ENCODE assay signal across 23 cellular contexts in the genomic region with DNA sequence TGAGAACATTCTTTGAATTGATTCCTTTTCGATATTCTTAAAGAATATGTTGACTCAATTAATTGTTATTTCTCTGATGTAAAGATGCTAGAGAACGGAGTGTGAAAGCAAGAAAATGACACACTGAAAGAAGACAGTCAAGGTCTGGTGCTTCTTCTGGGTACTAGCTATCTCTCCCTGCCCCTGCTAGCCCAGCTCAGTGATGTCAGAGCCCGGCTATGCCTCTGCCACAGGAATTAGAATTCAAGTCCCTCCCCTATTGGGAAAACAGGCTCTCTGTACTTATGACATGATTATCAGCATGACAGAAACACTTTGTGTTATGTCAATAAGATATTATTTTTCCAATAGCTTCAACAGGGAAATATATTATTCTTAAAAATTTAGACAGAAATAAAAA.
"Had no signal": no experiment of that assay in that cellular context is flagged by ENCODE, and none has a peak within 500 bp of the region (broad histone marks: within the 10 kb centered on the region; RNA-seq: fewer than 3 reads in every experiment).

No MANE protein-coding gene starts in this region.

- H3K9ac ChIP-seq: SK-N-SH had no signal

- H3K4me2 ChIP-seq: SK-N-SH had no signal

- DNase-seq: KBM-7, MV-4-11, NCI-H1048, NCI-H1105, NCI-H1417, NCI-H1436 treated with DMSO at 0.1 percent for 48 hours, NCI-H1694, NCI-H187 treated with DMSO at 0.1 percent for 48 hours, NCI-H2081, NCI-H2107, NCI-H2171, NCI-H226, NCI-H446, NCI-H510A, NCI-H524 treated with DMSO at 0.1 percent for 48 hours, NCI-H69, NCI-H774, PC-3, SHP77, SK-N-SH, SW 1271 had no signal

- H3K9me3 ChIP-seq: SK-N-SH had no signal

- ATAC-seq: Panc1, PC-3 had no signal

- H3K27ac ChIP-seq: RWPE1 had no signal
